8 cellular contexts compared by ENCODE assay signal in the genomic region with DNA sequence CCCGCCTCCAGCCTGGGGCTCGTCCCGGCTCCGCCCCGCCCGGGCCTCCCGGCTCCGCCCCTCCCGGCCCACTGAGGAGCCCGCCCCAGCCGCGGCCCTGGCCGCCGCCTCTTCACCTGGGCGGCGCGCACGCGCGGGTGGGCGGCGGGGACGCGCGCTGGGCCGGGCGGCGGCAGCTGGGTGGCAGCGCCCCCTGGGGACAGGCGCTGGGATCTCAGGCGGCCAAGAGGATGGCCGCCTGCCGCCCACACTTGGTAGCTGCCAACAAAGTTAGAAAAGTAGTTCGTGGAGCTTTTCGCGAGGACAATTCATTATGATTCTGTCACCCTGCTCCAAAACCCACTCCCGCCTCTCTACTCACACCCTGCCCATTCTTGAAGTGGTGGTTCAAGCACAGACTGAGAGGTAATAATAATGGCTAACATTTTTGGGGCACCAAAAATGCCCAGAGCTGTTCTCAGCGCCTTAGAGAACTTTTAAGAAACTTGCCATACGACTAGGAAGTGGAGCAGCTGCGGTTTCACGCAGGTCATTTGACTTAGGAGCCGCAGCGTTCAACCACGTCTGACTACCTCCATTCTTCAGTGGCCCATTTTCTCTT. TPM values are rescaled to one million over a fixed set of nuclear protein-coding genes. Genes with fewer than 3 reads are reported as not detected.
DNase-seq lines count a peak whose midpoint lies in the region; ATAC-seq and TF ChIP-seq lines count a peak whose summit lies in the region.

No MANE protein-coding gene starts in this region.

- peaks cover 29% of the 10 kb centered on the region for H3K4me1 ChIP-seq in lower lobe of right lung

- DNase-seq in BJ (ENCODE audit: low read depth) = no peak
- DNase-seq in NCI-H69 (lab: John Stamatoyannopoulos, UW) = peak; percentile 96
- DNase-seq in activated CD4-positive, alpha-beta T cell treated with anti-CD3 and anti-CD28 coated beads, Interleukin-2, amount 50 U/mL, for 48 hours = peak; percentile 91 to 93
- DNase-seq in ecto neural progenitor cell (ENCODE audit: low spot score) = peak; percentile 97
- DNase-seq in lower lobe of right lung = peak; percentile 94
- DNase-seq in stimulated activated CD4-positive, alpha-beta T cell treated with anti-CD3 and anti-CD28 coated beads, Interleukin-4, amount 100 ng/mL, for 4 hours = peak; percentile 91 to 94

- peak overlapping the region; percentile 94 for H3K27ac ChIP-seq in lower lobe of right lung

- ATAC-seq in GM19328 (IDR thresholded peaks at IDR 0.05; ENCODE audit: unreplicated experiment) = peak; percentile 92
- peak; percentile 86 for ATAC-seq in HG03442 (IDR thresholded peaks at IDR 0.05; ENCODE audit: unreplicated experiment)
- ATAC-seq in lower lobe of right lung = peak; percentile 96 to 98

- intact Hi-C loops in lower lobe of right lung (cut with DNase I) = loop anchor here (10.0 kb wide), 1 partner anchor 92 kb away; no protein-coding TSS in a partner anchor

- CTCF ChIA-PET in BJ (lab: Yijun Ruan, JAX) = interaction anchor here (0.5 to 6.5 kb wide), 55 partner anchors 9 to 393 kb away, joined by 3 to 133 read pairs (median 6); a partner anchor contains a TSS

- H3K27me3 ChIP-seq in BJ (ENCODE audit: control insufficient read depth, insufficient read depth, low read length) (no peaks in the 10 kb centered on the region; the same call in 1 of the 2 replicates), lower lobe of right lung (ENCODE audit: low read depth) (no peaks in the 10 kb centered on the region)

- H3K36me3 ChIP-seq in BJ (ENCODE audit: control insufficient read depth, insufficient read depth, low read length) (no peaks in the 10 kb centered on the region), lower lobe of right lung (no peaks in the 10 kb centered on the region)

- H3K9me3 ChIP-seq in lower lobe of right lung = no peaks in the 10 kb centered on the region

- H3K4me3 ChIP-seq in BJ (ENCODE audit: low read depth, low read length) (peak overlapping the region; percentile 82), lower lobe of right lung (peak overlapping the region; percentile 72)

- TF ChIP-seq CTCF in BJ (IDR thresholded peaks at IDR 0.05; ENCODE audit: insufficient read depth, low read depth, low read length) (peak; percentile 78), lower lobe of right lung (IDR thresholded peaks at IDR 0.05) (peak; percentile 73)

- POLR2A ChIA-PET in BJ (lab: Charles Lee) = interaction anchor here (0.7 kb wide), 1 partner anchor 52 kb away, joined by 8 read pairs; no protein-coding TSS in a partner anchor

RNA-seq across cellular contexts. Expression of a gene that starts 0.3 kb away (rescaled TPM):
- 23.6 and 30.0 TPM in 2 replicates for polyA plus RNA-seq in BJ (2011; rRNA removed)
- polyA minus RNA-seq in BJ (2011; rRNA and poly(A)+ RNA removed) = 34.5 and 39.4 TPM in 2 replicates
- total RNA-seq in lower lobe of right lung = 58.0 TPM

RNA-seq across cellular contexts. Expression of a gene that starts 50.7 kb away (rescaled TPM):
- 314 and 331 TPM in 2 replicates for polyA plus RNA-seq in BJ (2011; rRNA removed)
- polyA minus RNA-seq in BJ (2011; rRNA and poly(A)+ RNA removed) = 126 and 198 TPM in 2 replicates
- total RNA-seq in lower lobe of right lung = 47.9 TPM
